Comparison of ENCODE assay signal across 9 cellular contexts in the genomic region with DNA sequence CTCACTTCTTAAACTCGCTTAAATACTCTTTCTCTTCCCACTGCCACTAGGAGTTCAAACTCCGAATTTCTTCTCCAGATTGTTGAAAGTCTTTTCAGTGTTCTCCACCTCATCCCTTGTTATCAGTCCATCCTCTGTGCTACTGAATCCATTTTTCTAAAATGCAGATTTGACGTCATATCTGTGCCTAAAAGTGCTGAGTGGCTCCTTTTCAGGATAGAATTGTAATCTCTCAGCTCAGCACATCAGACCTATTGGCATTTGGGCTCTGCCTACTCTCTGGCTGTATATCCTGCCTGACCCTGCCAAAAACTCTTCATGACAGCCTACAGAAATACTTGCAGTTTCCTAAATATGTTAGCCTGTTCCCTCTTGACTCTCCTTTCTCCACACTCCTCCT. TPM values are rescaled to one million over a fixed set of nuclear protein-coding genes. Genes with fewer than 3 reads are reported as not detected.
DNase-seq lines count a peak whose midpoint lies in the region; ATAC-seq and TF ChIP-seq lines count a peak whose summit lies in the region.
"Had no signal": no experiment of that assay in that cellular context is flagged by ENCODE, and none has a peak within 500 bp of the region (broad histone marks: within the 10 kb centered on the region; RNA-seq: fewer than 3 reads in every experiment).

No MANE protein-coding gene starts in this region.

- no peaks in the 10 kb centered on the region for H3K27me3 ChIP-seq in DOHH2 (ENCODE audit: control insufficient read depth, low read length)
- H3K27me3 ChIP-seq in PC-9 (ENCODE audit: insufficient read depth, low read depth), result no peaks in the 10 kb centered on the region
- H3K27me3 ChIP-seq in effector memory CD4-positive, alpha-beta T cell (replicated peaks; ENCODE audit: control insufficient read depth, insufficient read depth, low read length, poor library complexity, severe bottlenecking), result no peaks in the 10 kb centered on the region
- no peaks in the 10 kb centered on the region for H3K27me3 ChIP-seq in neutrophil
- H3K27me3 ChIP-seq: dorsolateral prefrontal cortex had no signal

- POLR2A ChIA-PET in PC-9 (lab: Charles Lee; ENCODE audit: unreplicated experiment), result no interaction called here

- H3K79me2 ChIP-seq in DOHH2 (ENCODE audit: control insufficient read depth, low read length) (peaks cover 4% of the 10 kb centered on the region), PC-9 (ENCODE audit: low read depth) (no peaks in the 10 kb centered on the region)

- no peak for ATAC-seq in HG03460 (IDR thresholded peaks at IDR 0.05; ENCODE audit: unreplicated experiment)

- H3K4me3 ChIP-seq in DOHH2 (ENCODE audit: low read length), result peak overlapping the region; percentile 85
- peak overlapping the region; percentile 91; the same call in 1 of the 2 replicates for H3K4me3 ChIP-seq in PC-9
- H3K4me3 ChIP-seq in effector memory CD4-positive, alpha-beta T cell (ENCODE audit: insufficient read depth, low read depth, low read length, poor library complexity, severe bottlenecking), result peak overlapping the region; percentile 5
- no peak overlapping the region for H3K4me3 ChIP-seq in neutrophil (ENCODE audit: low read depth in 1 of 2, low read length in 1 of 2)

- CTCF ChIA-PET in PC-9 (lab: Charles Lee), result no interaction called here

- BruUV-seq in PC-9 (replicated peaks; lab: Mats Ljungman, UMichigan), result no TSS peak

- TF ChIP-seq CTCF in DOHH2 (IDR thresholded peaks at IDR 0.05; ENCODE audit: low read depth, low read length, poor library complexity, severe bottlenecking) (no peak), PC-9 (conservative IDR thresholded peaks at IDR 0.05) (no peak), neutrophil (IDR thresholded peaks at IDR 0.05) (no peak)

- H3K36me3 ChIP-seq in DOHH2 (ENCODE audit: control insufficient read depth, low read length) (no peaks in the 10 kb centered on the region), PC-9 (ENCODE audit: low read depth) (no peaks in the 10 kb centered on the region), neutrophil (peaks cover 21% of the 10 kb centered on the region)
- peaks cover 14% of the 10 kb centered on the region for H3K36me3 ChIP-seq in effector memory CD4-positive, alpha-beta T cell (ENCODE audit: control insufficient read depth, insufficient read depth, low read length)

- H3F3A ChIP-seq in DOHH2 (ENCODE audit: control insufficient read depth, insufficient read depth) (peaks cover 2% of the 10 kb centered on the region; the same call in 1 of the 2 replicates), PC-9 (ENCODE audit: insufficient read depth, low read depth) (peaks cover 19% of the 10 kb centered on the region)

- no peak overlapping the region for H3K27ac ChIP-seq in DOHH2 (ENCODE audit: low read depth, low read length)
- H3K27ac ChIP-seq in PC-9, result no peak overlapping the region
- peak overlapping the region; percentile 89 for H3K27ac ChIP-seq in effector memory CD4-positive, alpha-beta T cell (ENCODE audit: insufficient read depth, low read length, poor library complexity, severe bottlenecking)
- H3K27ac ChIP-seq in neutrophil, result peak overlapping the region; percentile 95

- no peak overlapping the region for H2AFZ ChIP-seq in PC-9

- intact Hi-C loops in PC-9 (cut with micrococcal nuclease; ENCODE audit: unreplicated experiment), result no loop called here

- H4K20me1 ChIP-seq in DOHH2 (ENCODE audit: control insufficient read depth, insufficient read depth, low read depth, low read length) (no peaks in the 10 kb centered on the region), PC-9 (ENCODE audit: insufficient read depth) (no peaks in the 10 kb centered on the region)

- no peak for DNase-seq in PC-9
- no peak for DNase-seq in effector memory CD4-positive, alpha-beta T cell
- no peak for DNase-seq in NCI-H748 treated with DMSO at 0.1 percent for 48 hours (lab: John Stamatoyannopoulos, UW)
- no peak for DNase-seq in GDM1 (lab: John Stamatoyannopoulos, UW)
- no peak for DNase-seq in NCI-H446 treated with DMSO at 0.1 percent for 48 hours (lab: John Stamatoyannopoulos, UW)
- DNase-seq: dorsolateral prefrontal cortex had no signal

- H3K4me1 ChIP-seq in DOHH2 (ENCODE audit: control insufficient read depth, low read length) (peaks cover 40% of the 10 kb centered on the region), PC-9 (replicated peaks; ENCODE audit: insufficient read depth) (peaks cover 20% of the 10 kb centered on the region), neutrophil (ENCODE audit: control insufficient read depth in 1 of 2, insufficient read depth in 1 of 2, low read depth in 1 of 2, low read length in 1 of 2) (peaks cover 61 to 62% of the 10 kb centered on the region in 2 experiments)
- peaks cover 25% of the 10 kb centered on the region for H3K4me1 ChIP-seq in effector memory CD4-positive, alpha-beta T cell (ENCODE audit: control insufficient read depth, insufficient read depth, low read length, poor library complexity, severe bottlenecking)

- H3K4me2 ChIP-seq in DOHH2 (ENCODE audit: low read length) (peak overlapping the region; percentile 86), PC-9 (0 out of 2 replicates have a peak overlapping the region, but pooled peaks have one; percentile 84)

- H3K9me2 ChIP-seq in DOHH2 (replicated peaks; ENCODE audit: control insufficient read depth, low read length) (no peaks in the 10 kb centered on the region), PC-9 (ENCODE audit: insufficient read depth) (no peaks in the 10 kb centered on the region)

- H3K9me3 ChIP-seq in DOHH2 (ENCODE audit: control insufficient read depth, insufficient read depth, low read length), result no peaks in the 10 kb centered on the region
- H3K9me3 ChIP-seq in PC-9 (ENCODE audit: insufficient read depth, low read depth), result no peaks in the 10 kb centered on the region
- H3K9me3 ChIP-seq in effector memory CD4-positive, alpha-beta T cell (ENCODE audit: control insufficient read depth, low read length), result no peaks in the 10 kb centered on the region
- H3K9me3 ChIP-seq in neutrophil, result no peaks in the 10 kb centered on the region

RNA-seq across cellular contexts. Expression of a gene that starts 1.0 kb away (rescaled TPM):
- total RNA-seq in PC-9 (2021), result 25.2 and 30.1 TPM in 2 replicates

RNA-seq across cellular contexts. Expression of a gene that starts 9.5 kb away (rescaled TPM):
- total RNA-seq in PC-9 (2021), result 7.2 and 7.5 TPM in 2 replicates

RNA-seq across cellular contexts. Expression of a gene that starts 27.1 kb away (rescaled TPM):
- total RNA-seq in PC-9 (2021), result 37.9 and 41.4 TPM in 2 replicates

RNA-seq across cellular contexts. Expression of a gene that starts 27.2 kb away (rescaled TPM):
- 24.4 and 31.1 TPM in 2 replicates for total RNA-seq in PC-9 (2021)

RNA-seq across cellular contexts. Expression of a gene that starts 30.0 kb away (rescaled TPM):
- 22.4 and 23.0 TPM in 2 replicates for total RNA-seq in PC-9 (2021)

Comparison
In these comparisons a context has a peak if more than half of its experiments do, and no peak if none do; other contexts are left out.
1. H3K27ac ChIP-seq: peak in effector memory CD4-positive, alpha-beta T cell (single experiment) and neutrophil (single experiment); none in DOHH2 (single experiment) and PC-9 (single experiment).
2. H3K4me3 ChIP-seq: peak in DOHH2 (single experiment), PC-9 (single experiment) and effector memory CD4-positive, alpha-beta T cell (single experiment); none in neutrophil (0 of 2).